12 cellular contexts compared by ENCODE assay signal in genomic region chr1:232978091-232978634, GRCh38. TPM values are rescaled to one million over a fixed set of nuclear protein-coding genes. Genes with fewer than 3 reads are reported as not detected.
A peak's percentile ranks its signal among the peaks of the same experiment; 100 is the strongest.
DNase-seq lines count a peak whose midpoint lies in the region; ATAC-seq and TF ChIP-seq lines count a peak whose summit lies in the region.
"Had no signal": no experiment of that assay in that cellular context is flagged by ENCODE, and none has a peak within 500 bp of the region (broad histone marks: within the 10 kb centered on the region; RNA-seq: fewer than 3 reads in every experiment).

No MANE protein-coding gene starts in this region.

- H3K36me3 ChIP-seq in SK-N-SH (replicated peaks in 1 of 2; ENCODE audit: control insufficient read depth in 1 of 2, insufficient read depth in 2 of 2, low read length in 1 of 2) = peaks cover 26 to 46% of the 10 kb centered on the region in 2 experiments
- peaks cover 19% of the 10 kb centered on the region for H3K36me3 ChIP-seq in PC-9 (ENCODE audit: low read depth)
- H3K36me3 ChIP-seq in trophoblast cell (ENCODE audit: control insufficient read depth in 1 of 2, insufficient read depth in 2 of 2, low read length in 2 of 2) = peaks cover 9 to 10% of the 10 kb centered on the region in 2 experiments

- H3K23ac ChIP-seq in trophoblast cell (ENCODE audit: low read length) = no peak overlapping the region

- H3K4me3 ChIP-seq in SK-N-SH (ENCODE audit: low read depth in 2 of 2, low read length in 1 of 2) = no peak overlapping the region
- H3K4me3 ChIP-seq in PC-9 = no peak overlapping the region
- no peak overlapping the region for H3K4me3 ChIP-seq in trophoblast cell (ENCODE audit: low read depth, low read length)
- H3K4me3 ChIP-seq: SK-N-MC had no signal

- no peak overlapping the region for H3K4ac ChIP-seq in trophoblast cell (ENCODE audit: low read depth, low read length)

- ATAC-seq in left lobe of liver = no peak

- intact Hi-C loops in PC-9 (cut with micrococcal nuclease; ENCODE audit: unreplicated experiment) = no loop called here

- TF ChIP-seq CTCF in SK-N-SH (IDR thresholded peaks at IDR 0.05) (no peak), PC-9 (conservative IDR thresholded peaks at IDR 0.05) (no peak)

- no peak overlapping the region for H4K91ac ChIP-seq in trophoblast cell (ENCODE audit: low read depth, low read length)

- H3F3A ChIP-seq in SK-N-SH (replicated peaks; ENCODE audit: insufficient read depth) (no peaks in the 10 kb centered on the region), PC-9 (ENCODE audit: insufficient read depth, low read depth) (peaks cover 5% of the 10 kb centered on the region; the same call in 1 of the 2 replicates)

- no peak overlapping the region for H3K14ac ChIP-seq in trophoblast cell (ENCODE audit: low read length)

- peak overlapping the region in 1 of 2 experiments; percentile 82; a peak in 2 of 4 replicates for H3K27ac ChIP-seq in SK-N-SH (ENCODE audit: low read depth in 2 of 2, low read length in 1 of 2)
- no peak overlapping the region for H3K27ac ChIP-seq in PC-9
- H3K27ac ChIP-seq in trophoblast cell (ENCODE audit: low read depth, low read length) = no peak overlapping the region
- H3K27ac ChIP-seq: SK-N-MC had no signal

- 0 out of 2 replicates have a peak, but pooled peaks have one; percentile 17 for TF ChIP-seq RAD21 in SK-N-SH (IDR thresholded peaks at IDR 0.05; ENCODE audit: low read length)

- POLR2A ChIA-PET in SK-N-SH (lab: Yijun Ruan, JAX) (no interaction called here), PC-9 (lab: Charles Lee; ENCODE audit: unreplicated experiment) (no interaction called here)

- no TSS peak for BruUV-seq in PC-9 (replicated peaks; lab: Mats Ljungman, UMichigan)

- peak; percentile 26 for DNase-seq in stimulated activated CD4-positive, alpha-beta T cell treated with anti-CD3 and anti-CD28 coated beads, Interleukin-15, amount 100 ng/mL, for 24 hours
- no peak for DNase-seq in stimulated activated CD4-positive, alpha-beta T cell treated with anti-CD3 and anti-CD28 coated beads, Interleukin-4, amount 100 ng/mL, for 1 hour
- DNase-seq in SK-N-SH (peak; percentile 74), fibroblast of gingiva (ENCODE audit: low read depth) (peak; percentile 33), inferior parietal cortex (ENCODE audit: extremely low spot score) (no peak), PC-9 (no peak), left lobe of liver (ENCODE audit: low spot score) (no peak), trophoblast cell (no peak)
- DNase-seq: activated T-cell treated with anti-CD3 and anti-CD28 coated beads, Interleukin-2, amount 50 U/mL, for 4 hours; COR-L47; NCI-H2171 had no signal

- H3K79me2 ChIP-seq in SK-N-SH (ENCODE audit: insufficient read depth) (no peaks in the 10 kb centered on the region), PC-9 (ENCODE audit: low read depth) (no peaks in the 10 kb centered on the region), trophoblast cell (ENCODE audit: control insufficient read depth, insufficient read depth, low read length, poor library complexity) (no peaks in the 10 kb centered on the region)

- H2BK120ac ChIP-seq in trophoblast cell (ENCODE audit: insufficient read depth, low read length, poor library complexity) = no peak overlapping the region

- no peak overlapping the region for H3K18ac ChIP-seq in trophoblast cell (ENCODE audit: low read length)

- H3K79me1 ChIP-seq in trophoblast cell (ENCODE audit: low read length) = no peaks in the 10 kb centered on the region

- no peaks in the 10 kb centered on the region for H3K27me3 ChIP-seq in SK-N-SH (ENCODE audit: insufficient read depth)
- H3K27me3 ChIP-seq in PC-9 (ENCODE audit: insufficient read depth, low read depth) = no peaks in the 10 kb centered on the region
- H3K27me3 ChIP-seq in trophoblast cell (ENCODE audit: insufficient read depth, low read length) = no peaks in the 10 kb centered on the region

- CTCF ChIA-PET in SK-N-SH (lab: Yijun Ruan, JAX) = interaction anchor here (0.8 to 3.7 kb wide), 4 partner anchors 8 to 25 kb away, joined by 3 to 15 read pairs (median 4); no protein-coding TSS in a partner anchor
- CTCF ChIA-PET in PC-9 (lab: Charles Lee) = no interaction called here

- H3K4me2 ChIP-seq in SK-N-SH = no peak overlapping the region
- H3K4me2 ChIP-seq in PC-9 = no peak overlapping the region
- no peak overlapping the region for H3K4me2 ChIP-seq in trophoblast cell (ENCODE audit: low read length)

- H2AK5ac ChIP-seq in trophoblast cell (ENCODE audit: low read length) = no peak overlapping the region

- no peak overlapping the region for H2BK5ac ChIP-seq in trophoblast cell (ENCODE audit: low read depth, low read length, poor library complexity)

- H2BK12ac ChIP-seq in trophoblast cell (ENCODE audit: low read length) = no peak overlapping the region

- H4K20me1 ChIP-seq in SK-N-SH (ENCODE audit: insufficient read depth) (no peaks in the 10 kb centered on the region), PC-9 (ENCODE audit: insufficient read depth) (no peaks in the 10 kb centered on the region; the same call in 1 of the 2 replicates)

- peaks cover 0 to 46% of the 10 kb centered on the region in 2 experiments; a peak in 2 of 4 replicates for H3K4me1 ChIP-seq in SK-N-SH (ENCODE audit: control insufficient read depth in 1 of 2, insufficient read depth in 2 of 2, low read depth in 1 of 2, low read length in 1 of 2)
- no peaks in the 10 kb centered on the region for H3K4me1 ChIP-seq in PC-9 (replicated peaks; ENCODE audit: insufficient read depth)
- H3K4me1 ChIP-seq in trophoblast cell (ENCODE audit: control insufficient read depth in 1 of 2, insufficient read depth in 2 of 2, low read length in 2 of 2) = peaks cover 0 to 3% of the 10 kb centered on the region in 2 experiments

- no peak overlapping the region for H4K12ac ChIP-seq in trophoblast cell (ENCODE audit: low read depth, low read length)

- H2AFZ ChIP-seq in SK-N-SH (ENCODE audit: low read depth) (no peak overlapping the region), PC-9 (no peak overlapping the region), trophoblast cell (ENCODE audit: insufficient read depth, low read length, poor library complexity) (no peak overlapping the region)

- H3K9ac ChIP-seq in SK-N-SH = no peak overlapping the region
- no peak overlapping the region for H3K9ac ChIP-seq in trophoblast cell (ENCODE audit: low read length)

- TF ChIP-seq EP300 in SK-N-SH (IDR thresholded peaks at IDR 0.05; ENCODE audit: borderline replicate concordance in 1 of 2, low read depth in 1 of 2, low read length in 1 of 2) = peak in 1 of 2 experiments; percentile 89; a peak in 2 of 4 replicates

- WGBS in SK-N-SH (ENCODE audit: low lambda C conversion rate) = 56% methylated on average over 8 of the region's 8 CpGs
- WGBS in trophoblast cell (ENCODE audit: extremely low coverage, insufficient coverage, insufficient read length) = no CpG with 5 or more reads among the region's 8 CpGs

- no peak overlapping the region for H4K8ac ChIP-seq in trophoblast cell (ENCODE audit: low read depth, low read length)

- H3K9me2 ChIP-seq in SK-N-SH (no peaks in the 10 kb centered on the region), PC-9 (ENCODE audit: insufficient read depth) (no peaks in the 10 kb centered on the region)

- peaks cover 11% of the 10 kb centered on the region for H3K9me3 ChIP-seq in SK-N-SH
- peaks cover 7% of the 10 kb centered on the region; the same call in 1 of the 2 replicates for H3K9me3 ChIP-seq in PC-9 (ENCODE audit: insufficient read depth, low read depth)
- no peaks in the 10 kb centered on the region for H3K9me3 ChIP-seq in trophoblast cell (ENCODE audit: insufficient read depth, low read depth, low read length)

TF ChIP-seq in SK-N-SH, 30 proteins besides CTCF, POLR2A, EP300 and RAD21 (continues in another document):
- peak; percentile 56; the same call in 1 of the 2 replicates for TF ChIP-seq TCF12 (IDR thresholded peaks at IDR 0.05)
- no peak for TF ChIP-seq IRF3 (IDR thresholded peaks at IDR 0.05; ENCODE audit: low read depth, low read length)
- peak; percentile 82 for TF ChIP-seq GATA2 (CRISPR knock-in tag; IDR thresholded peaks at IDR 0.05)
- TF ChIP-seq CHD2 (IDR thresholded peaks at IDR 0.05; ENCODE audit: low read length, partially characterized antibody) = peak; percentile 76
- TF ChIP-seq RXRA (IDR thresholded peaks at IDR 0.05; ENCODE audit: borderline replicate concordance, low read depth) = no peak
- TF ChIP-seq POLR2AphosphoS5 (IDR thresholded peaks at IDR 0.05; ENCODE audit: low read depth, low read length) = peak; percentile 34; the same call in 1 of the 2 replicates
- TF ChIP-seq MAX (IDR thresholded peaks at IDR 0.05; ENCODE audit: low read depth) = no peak
- no peak for TF ChIP-seq GABPA (IDR thresholded peaks at IDR 0.05; ENCODE audit: low read depth)
- TF ChIP-seq SIN3A (IDR thresholded peaks at IDR 0.05; ENCODE audit: borderline replicate concordance, low read depth, low read length) = no peak

RNA-seq across cellular contexts. Expression of gene NTPCR, which starts 27.8 kb away (rescaled TPM):
- 20.8 and 20.9 TPM in 2 replicates for polyA plus RNA-seq in SK-N-SH (2012; rRNA removed)
- polyA plus RNA-seq in SK-N-SH (2012; cell fraction: cytosol; rRNA removed) = 23.5 and 25.1 TPM in 2 replicates
- 15.5 and 17.7 TPM in 2 replicates for polyA plus RNA-seq in SK-N-SH (2012; cell fraction: nucleus; rRNA removed)
- total RNA-seq in PC-9 (2021) = 45.3 and 55.6 TPM in 2 replicates
- total RNA-seq in left lobe of liver = 18.5 TPM
- 28.8 and 32.4 TPM in 2 replicates for polyA plus RNA-seq in trophoblast cell (2013)

Comparison
In these comparisons a context has a peak if more than half of its experiments do, and no peak if none do; other contexts are left out.
1. DNase-seq: peak in stimulated activated CD4-positive, alpha-beta T cell treated with anti-CD3 and anti-CD28 coated beads, Interleukin-15, amount 100 ng/mL, for 24 hours (single experiment), SK-N-SH (single experiment) and fibroblast of gingiva (single experiment); none in stimulated activated CD4-positive, alpha-beta T cell treated with anti-CD3 and anti-CD28 coated beads, Interleukin-4, amount 100 ng/mL, for 1 hour (single experiment), inferior parietal cortex (single experiment), PC-9 (0 of 2), left lobe of liver (single experiment) and trophoblast cell (0 of 2).